ENCODE assay signal across 9 cellular contexts in genomic region chr12:45914090-45914489, GRCh38.
DNase-seq lines count a peak whose midpoint lies in the region; ATAC-seq lines count a peak whose summit lies in the region.
"Had no signal": no experiment of that assay in that cellular context is flagged by ENCODE, and none has a peak within 500 bp of the region (broad histone marks: within the 10 kb centered on the region; RNA-seq: fewer than 3 reads in every experiment).

No MANE protein-coding gene starts in this region.

- ATAC-seq in HG02870 (IDR thresholded peaks at IDR 0.05; ENCODE audit: unreplicated experiment) (peak; percentile 39), memory B cell (ENCODE audit: low read depth) (peak; percentile 44)

- H3K4me1 Mint-ChIP-seq in memory B cell = peaks cover 8% of the 10 kb centered on the region

- no peaks in the 10 kb centered on the region for H3K9me3 Mint-ChIP-seq in memory B cell

- H3K4me3 Mint-ChIP-seq in memory B cell = no peak overlapping the region

- peak; percentile 88 for DNase-seq in ELR (ENCODE audit: low read depth)
- peak; percentile 84 for DNase-seq in amniotic epithelial cell (ENCODE audit: low read depth)
- no peak for DNase-seq in memory B cell (ENCODE audit: low spot score in 2 of 2)
- no peak for DNase-seq in stimulated activated CD8-positive, alpha-beta memory T cell treated with anti-CD3 and anti-CD28 coated beads, Interleukin-4, amount 100 ng/mL, for 48 hours
- DNase-seq in activated effector memory CD4-positive, alpha-beta T cell treated with anti-CD3 and anti-CD28 coated beads, Interleukin-2, amount 50 U/mL, for 16 hours = no peak
- DNase-seq in NCI-H2227 (lab: John Stamatoyannopoulos, UW; ENCODE audit: unreplicated experiment) = no peak
- no peak for DNase-seq in NCI-H1105 treated with DMSO at 0.1 percent for 48 hours (lab: John Stamatoyannopoulos, UW)
- DNase-seq: NCI-H1436 treated with DMSO at 0.1 percent for 48 hours had no signal

- no peaks in the 10 kb centered on the region for H3K27me3 Mint-ChIP-seq in memory B cell

- H3K27ac Mint-ChIP-seq in memory B cell = no peak overlapping the region

- H3K36me3 Mint-ChIP-seq in memory B cell = peaks cover 4% of the 10 kb centered on the region

Comparison
In these comparisons a context has a peak if more than half of its experiments do, and no peak if none do; other contexts are left out.
1. DNase-seq: peak in ELR (single experiment) and amniotic epithelial cell (single experiment); none in memory B cell (0 of 2), stimulated activated CD8-positive, alpha-beta memory T cell treated with anti-CD3 and anti-CD28 coated beads, Interleukin-4, amount 100 ng/mL, for 48 hours (single experiment), activated effector memory CD4-positive, alpha-beta T cell treated with anti-CD3 and anti-CD28 coated beads, Interleukin-2, amount 50 U/mL, for 16 hours (single experiment), NCI-H2227 (single experiment) and NCI-H1105 treated with DMSO at 0.1 percent for 48 hours (single experiment).